In genomic region chr12:5622280-5622679, GRCh38 we compare ENCODE assay signal across 27 cellular contexts.
"Had no signal": no experiment of that assay in that cellular context is flagged by ENCODE, and none has a peak within 500 bp of the region (broad histone marks: within the 10 kb centered on the region; RNA-seq: fewer than 3 reads in every experiment).

No MANE protein-coding gene starts in this region.

- H3K4me1 ChIP-seq: right lobe of liver, thyroid gland, upper lobe of right lung had no signal

- H3K36me3 ChIP-seq: esophagus squamous epithelium, right lobe of liver, thyroid gland, upper lobe of right lung had no signal

- H3K9me3 ChIP-seq: esophagus squamous epithelium, right lobe of liver, thyroid gland, upper lobe of right lung had no signal

- H3K27me3 ChIP-seq: esophagus squamous epithelium, right lobe of liver, thyroid gland, upper lobe of right lung had no signal

- ATAC-seq: left colon; naive thymus-derived CD8-positive, alpha-beta T cell; right lobe of liver; stimulated activated effector memory CD8-positive, alpha-beta T cell treated with anti-CD3 and anti-CD28 coated beads, Interleukin-12 subunit alpha, Interleukin-12 subunit beta, amount 100 ng/mL, for 72 hours; T-helper 17 cell; upper lobe of right lung had no signal

- H3K27ac ChIP-seq: esophagus squamous epithelium, right lobe of liver, skin epidermis, thyroid gland, upper lobe of right lung had no signal

- FAIRE-seq: frontal cortex, keratinocyte had no signal

- H3K27me3 Mint-ChIP-seq: activated CD4-positive, alpha-beta memory T cell treated with anti-CD3 and anti-CD28 coated beads for 36 hours; activated CD4-positive, alpha-beta T cell treated with anti-CD3 and anti-CD28 coated beads, Interleukin-2, amount 10 ng/mL, durations not matched to agents 24 days and 14 days; stimulated activated naive CD8-positive, alpha-beta T cell treated with anti-CD3 and anti-CD28 coated beads, Interleukin-15, Interleukin-2, amounts not matched to agents 100 ng/mL and 50 ng/mL, for 24 hours had no signal

- H3K27ac Mint-ChIP-seq: activated CD4-positive, alpha-beta memory T cell treated with anti-CD3 and anti-CD28 coated beads for 36 hours; activated CD4-positive, alpha-beta T cell treated with anti-CD3 and anti-CD28 coated beads, Interleukin-2, amount 10 ng/mL, durations not matched to agents 24 days and 14 days; activated naive CD4-positive, alpha-beta T cell treated with anti-CD3 and anti-CD28 coated beads, Interleukin-2, amount 10 ng/mL, durations not matched to agents 7 days and 5 days; activated naive CD8-positive, alpha-beta T cell treated with anti-CD3 and anti-CD28 coated beads, Interleukin-2, amount 10 ng/mL, durations not matched to agents 7 days and 5 days; activated T-cell treated with anti-CD3 and anti-CD28 coated beads, Interleukin-2, amount 50 U/mL, for 24 hours; dendritic cell treated with granulocyte-macrophage colony-stimulating factor and Interleukin-4, amounts not matched to agents 40 ng/mL and 50 ng/mL, for 4 days; naive thymus-derived CD8-positive, alpha-beta T cell; stimulated activated effector memory CD8-positive, alpha-beta T cell treated with anti-CD3 and anti-CD28 coated beads, Interleukin-12 subunit alpha, Interleukin-12 subunit beta, amount 100 ng/mL, for 72 hours; stimulated activated naive CD8-positive, alpha-beta T cell treated with anti-CD3 and anti-CD28 coated beads, Interleukin-15, Interleukin-2, amounts not matched to agents 100 ng/mL and 50 ng/mL, for 24 hours; T-helper 17 cell had no signal

- H3K4me3 ChIP-seq: esophagus squamous epithelium, right lobe of liver, skin epidermis, thyroid gland, upper lobe of right lung had no signal

- H3K9me3 Mint-ChIP-seq: activated CD4-positive, alpha-beta memory T cell treated with anti-CD3 and anti-CD28 coated beads for 36 hours; activated CD4-positive, alpha-beta T cell treated with anti-CD3 and anti-CD28 coated beads, Interleukin-2, amount 10 ng/mL, durations not matched to agents 24 days and 14 days; activated naive CD8-positive, alpha-beta T cell treated with anti-CD3 and anti-CD28 coated beads, Interleukin-2, amount 10 ng/mL, durations not matched to agents 7 days and 5 days; activated T-cell treated with anti-CD3 and anti-CD28 coated beads, Interleukin-2, amount 50 U/mL, for 24 hours; central memory CD8-positive, alpha-beta T cell; dendritic cell treated with granulocyte-macrophage colony-stimulating factor and Interleukin-4, amounts not matched to agents 40 ng/mL and 50 ng/mL, for 4 days; neural crest cell; stimulated activated effector memory CD8-positive, alpha-beta T cell treated with anti-CD3 and anti-CD28 coated beads, Interleukin-12 subunit alpha, Interleukin-12 subunit beta, amount 100 ng/mL, for 72 hours; stimulated activated naive CD8-positive, alpha-beta T cell treated with anti-CD3 and anti-CD28 coated beads, Interleukin-15, Interleukin-2, amounts not matched to agents 100 ng/mL and 50 ng/mL, for 24 hours had no signal

- H3K4me1 Mint-ChIP-seq: activated CD4-positive, alpha-beta T cell treated with anti-CD3 and anti-CD28 coated beads, Interleukin-2, amount 10 ng/mL, durations not matched to agents 24 days and 14 days; activated naive CD4-positive, alpha-beta T cell treated with anti-CD3 and anti-CD28 coated beads, Interleukin-2, amount 10 ng/mL, durations not matched to agents 7 days and 5 days; central memory CD8-positive, alpha-beta T cell; neural crest cell; stimulated activated effector memory CD8-positive, alpha-beta T cell treated with anti-CD3 and anti-CD28 coated beads, Interleukin-12 subunit alpha, Interleukin-12 subunit beta, amount 100 ng/mL, for 72 hours; T-helper 17 cell had no signal

- H3K4me3 Mint-ChIP-seq: activated CD4-positive, alpha-beta memory T cell treated with anti-CD3 and anti-CD28 coated beads for 36 hours; activated CD4-positive, alpha-beta T cell treated with anti-CD3 and anti-CD28 coated beads, Interleukin-2, amount 10 ng/mL, durations not matched to agents 24 days and 14 days; activated naive CD4-positive, alpha-beta T cell treated with anti-CD3 and anti-CD28 coated beads, Interleukin-2, amount 10 ng/mL, durations not matched to agents 7 days and 5 days; activated naive CD8-positive, alpha-beta T cell treated with anti-CD3 and anti-CD28 coated beads, Interleukin-2, amount 10 ng/mL, durations not matched to agents 7 days and 5 days; activated T-cell treated with anti-CD3 and anti-CD28 coated beads, Interleukin-2, amount 50 U/mL, for 24 hours; central memory CD8-positive, alpha-beta T cell; dendritic cell treated with granulocyte-macrophage colony-stimulating factor and Interleukin-4, amounts not matched to agents 40 ng/mL and 50 ng/mL, for 4 days; naive thymus-derived CD8-positive, alpha-beta T cell; neural crest cell; stimulated activated effector memory CD8-positive, alpha-beta T cell treated with anti-CD3 and anti-CD28 coated beads, Interleukin-12 subunit alpha, Interleukin-12 subunit beta, amount 100 ng/mL, for 72 hours; stimulated activated naive CD8-positive, alpha-beta T cell treated with anti-CD3 and anti-CD28 coated beads, Interleukin-15, Interleukin-2, amounts not matched to agents 100 ng/mL and 50 ng/mL, for 24 hours; T-helper 17 cell had no signal

- DNase-seq: activated CD4-positive, alpha-beta memory T cell treated with anti-CD3 and anti-CD28 coated beads for 36 hours; activated CD4-positive, alpha-beta T cell treated with anti-CD3 and anti-CD28 coated beads, Interleukin-2, amount 10 ng/mL, durations not matched to agents 24 days and 14 days; activated CD4-positive, CD25-positive, alpha-beta regulatory T cell treated with anti-CD3 and anti-CD28 coated beads, Interleukin-2, amount 50 U/mL, for 72 hours; activated CD8-positive, alpha-beta memory T cell treated with anti-CD3 and anti-CD28 coated beads, Interleukin-2, amount 50 U/mL, for 48 hours; activated gamma-delta T cell; activated naive CD4-positive, alpha-beta T cell treated with anti-CD3 and anti-CD28 coated beads, Interleukin-2, amount 10 ng/mL, durations not matched to agents 7 days and 5 days; activated naive CD8-positive, alpha-beta T cell treated with anti-CD3 and anti-CD28 coated beads, Interleukin-2, amount 10 ng/mL, durations not matched to agents 7 days and 5 days; activated T-cell treated with anti-CD3 and anti-CD28 coated beads, Interleukin-2, amount 50 U/mL, for 24 hours; esophagus squamous epithelium; left colon; naive thymus-derived CD8-positive, alpha-beta T cell; right lobe of liver; stimulated activated CD4-positive, alpha-beta T cell treated with anti-CD3 and anti-CD28 coated beads, Interleukin-12 subunit alpha, Interleukin-12 subunit beta, amount 100 ng/mL, for 4 hours; stimulated activated CD4-positive, alpha-beta T cell treated with anti-CD3 and anti-CD28 coated beads, Interleukin-4, amount 100 ng/mL, for 24 hours; substantia nigra; T-helper 17 cell; T1000; thyroid gland; upper lobe of right lung had no signal

- H3K36me3 Mint-ChIP-seq: activated CD4-positive, alpha-beta memory T cell treated with anti-CD3 and anti-CD28 coated beads for 36 hours; activated naive CD4-positive, alpha-beta T cell treated with anti-CD3 and anti-CD28 coated beads, Interleukin-2, amount 10 ng/mL, durations not matched to agents 7 days and 5 days; activated naive CD8-positive, alpha-beta T cell treated with anti-CD3 and anti-CD28 coated beads, Interleukin-2, amount 10 ng/mL, durations not matched to agents 7 days and 5 days; naive thymus-derived CD8-positive, alpha-beta T cell; stimulated activated effector memory CD8-positive, alpha-beta T cell treated with anti-CD3 and anti-CD28 coated beads, Interleukin-12 subunit alpha, Interleukin-12 subunit beta, amount 100 ng/mL, for 72 hours had no signal
